8 cellular contexts compared by ENCODE assay signal in genomic region chr1:55214903-55215193, GRCh38. TPM values are rescaled to one million over a fixed set of nuclear protein-coding genes. Genes with fewer than 3 reads are reported as not detected.
A peak's percentile ranks its signal among the peaks of the same experiment; 100 is the strongest.
DNase-seq lines count a peak whose midpoint lies in the region; ATAC-seq and TF ChIP-seq lines count a peak whose summit lies in the region.

No MANE protein-coding gene starts in this region.

- no CpG with 5 or more reads among the region's 33 CpGs for WGBS in esophagus squamous epithelium, 2 donors

- no peaks in the 10 kb centered on the region for H3K9me3 ChIP-seq in CD4-positive, alpha-beta memory T cell (ENCODE audit: control insufficient read depth in 1 of 2, low read length in 2 of 2)
- no peaks in the 10 kb centered on the region for H3K9me3 ChIP-seq in esophagus squamous epithelium
- no peaks in the 10 kb centered on the region for H3K9me3 ChIP-seq in naive thymus-derived CD4-positive, alpha-beta T cell (ENCODE audit: control insufficient read depth in 2 of 3, low read length in 3 of 3)

- CTCF ChIA-PET in CD4-positive, alpha-beta memory T cell (lab: Charles Lee; ENCODE audit: partially characterized antibody): no interaction called here
- CTCF ChIA-PET in naive thymus-derived CD4-positive, alpha-beta T cell (lab: Charles Lee): interaction anchor here (0.6 kb wide), 1 partner anchor 73 kb away, joined by 3 read pairs; no protein-coding TSS in a partner anchor

- DNase-seq in CD4-positive, alpha-beta memory T cell: peak in 1 of 5 donors; percentile 57
- no peak for DNase-seq in esophagus squamous epithelium (lab: John Stamatoyannopoulos, UW)
- DNase-seq in naive thymus-derived CD4-positive, alpha-beta T cell: no peak
- no peak for DNase-seq in DMS114 treated with DMSO at 0.1 percent for 48 hours (lab: John Stamatoyannopoulos, UW; ENCODE audit: unreplicated experiment)
- no peak for DNase-seq in NCI-H1048 (lab: John Stamatoyannopoulos, UW)

- H3K4me1 ChIP-seq in CD4-positive, alpha-beta memory T cell (ENCODE audit: insufficient read depth, low read length): peaks cover 72% of the 10 kb centered on the region
- peaks cover 11 to 61% (median 21%) of the 10 kb centered on the region in 3 donors for H3K4me1 ChIP-seq in esophagus squamous epithelium
- peaks cover 44 to 50% of the 10 kb centered on the region in 2 donors for H3K4me1 ChIP-seq in naive thymus-derived CD4-positive, alpha-beta T cell (ENCODE audit: control insufficient read depth in 2 of 2, insufficient read depth in 2 of 2, low read length in 2 of 2)

- H3K4me3 ChIP-seq in CD4-positive, alpha-beta memory T cell (ENCODE audit: low read length in 2 of 2): peak overlapping the region in 1 of 2 donors; percentile 81
- H3K4me3 ChIP-seq in esophagus squamous epithelium: peak overlapping the region; percentile 69 to 96 (median 86)
- H3K4me3 ChIP-seq in naive thymus-derived CD4-positive, alpha-beta T cell (ENCODE audit: low read length): peak overlapping the region; percentile 66

- peaks cover 0 to 14% of the 10 kb centered on the region in 2 donors for H3K36me3 Mint-ChIP-seq in CD4-positive, alpha-beta memory T cell
- H3K36me3 Mint-ChIP-seq in naive thymus-derived CD4-positive, alpha-beta T cell: peaks cover 0 to 4% (median 0%) of the 10 kb centered on the region in 5 donors

- H3K4me1 Mint-ChIP-seq in CD4-positive, alpha-beta memory T cell: peaks cover 50 to 77% (median 67%) of the 10 kb centered on the region in 4 donors
- H3K4me1 Mint-ChIP-seq in naive thymus-derived CD4-positive, alpha-beta T cell: peaks cover 60 to 80% (median 69%) of the 10 kb centered on the region in 7 donors

- peak overlapping the region in 4 of 7 donors; percentile 47 to 98 (median 58) for H3K27ac Mint-ChIP-seq in CD4-positive, alpha-beta memory T cell
- peak overlapping the region in 3 of 9 donors; percentile 91 to 98 (median 93) for H3K27ac Mint-ChIP-seq in naive thymus-derived CD4-positive, alpha-beta T cell

- peak overlapping the region; percentile 35 to 94 (median 65) for H3K4me3 Mint-ChIP-seq in CD4-positive, alpha-beta memory T cell
- H3K4me3 Mint-ChIP-seq in naive thymus-derived CD4-positive, alpha-beta T cell: peak overlapping the region in 7 of 10 donors; percentile 39 to 96 (median 75)

- intact Hi-C loops in CD4-positive, alpha-beta memory T cell (cut with micrococcal nuclease): loop anchor here (1.0 to 5.0 kb wide), 3 partner anchors 53 to 74 kb away; no protein-coding TSS in a partner anchor
- intact Hi-C loops in esophagus squamous epithelium (cut with DNase I): no loop called here
- intact Hi-C loops in naive thymus-derived CD4-positive, alpha-beta T cell (cut with micrococcal nuclease): loop anchor here (1.0 to 5.0 kb wide), 10 partner anchors 16 to 1993 kb away; partner anchors contain the start of genes CZIB (in 1 of the 2), SSBP3 (in 1 of the 2), TCEANC2 (in 1 of the 2) and TMEM59 (in 1 of the 2)

- ATAC-seq in GM19395 (IDR thresholded peaks at IDR 0.05; ENCODE audit: unreplicated experiment): peak; percentile 25
- peak; percentile 12 for ATAC-seq in HG03378 (IDR thresholded peaks at IDR 0.05; ENCODE audit: unreplicated experiment)
- peak; percentile 30 for ATAC-seq in naive thymus-derived CD4-positive, alpha-beta T cell

- TF ChIP-seq POLR2A in esophagus squamous epithelium (IDR thresholded peaks at IDR 0.05): no peak

- H3K9me3 Mint-ChIP-seq in CD4-positive, alpha-beta memory T cell: peaks cover 0 to 2% (median 0%) of the 10 kb centered on the region in 8 donors
- peaks cover 0 to 2% (median 0%) of the 10 kb centered on the region in 11 donors for H3K9me3 Mint-ChIP-seq in naive thymus-derived CD4-positive, alpha-beta T cell

- H3K36me3 ChIP-seq in CD4-positive, alpha-beta memory T cell (ENCODE audit: insufficient read depth, low read length): no peaks in the 10 kb centered on the region
- H3K36me3 ChIP-seq in esophagus squamous epithelium: no peaks in the 10 kb centered on the region
- H3K36me3 ChIP-seq in naive thymus-derived CD4-positive, alpha-beta T cell (ENCODE audit: control insufficient read depth in 2 of 3, insufficient read depth in 3 of 3, low read length in 3 of 3): peaks cover 0 to 5% (median 0%) of the 10 kb centered on the region in 3 experiments

- POLR2A ChIA-PET in CD4-positive, alpha-beta memory T cell (lab: Charles Lee; ENCODE audit: partially characterized antibody): interaction anchor here (0.9 to 3.4 kb wide), 9 partner anchors 11 to 63 kb away, joined by 3 to 27 read pairs (median 4); no protein-coding TSS in a partner anchor
- POLR2A ChIA-PET in naive thymus-derived CD4-positive, alpha-beta T cell (lab: Charles Lee): interaction anchor here (0.8 to 4.4 kb wide), 5 partner anchors 11 to 48 kb away, joined by 3 to 23 read pairs (median 4); no protein-coding TSS in a partner anchor

- H3K27ac ChIP-seq in CD4-positive, alpha-beta memory T cell (ENCODE audit: low read depth, low read length): peak overlapping the region; percentile 87
- H3K27ac ChIP-seq in VCaP (peak overlapping the region; percentile 97), esophagus squamous epithelium (peak overlapping the region; percentile 93 to 98 (median 95))
- peak overlapping the region; percentile 93 for H3K27ac ChIP-seq in naive thymus-derived CD4-positive, alpha-beta T cell (ENCODE audit: low read depth, low read length)

- H3K27me3 ChIP-seq in CD4-positive, alpha-beta memory T cell (ENCODE audit: insufficient read depth, low read length): no peaks in the 10 kb centered on the region
- no peaks in the 10 kb centered on the region for H3K27me3 ChIP-seq in esophagus squamous epithelium
- H3K27me3 ChIP-seq in naive thymus-derived CD4-positive, alpha-beta T cell (ENCODE audit: control insufficient read depth in 2 of 2, insufficient read depth in 2 of 2, low read length in 2 of 2): no peaks in the 10 kb centered on the region

- TF ChIP-seq CTCF in VCaP (conservative IDR thresholded peaks at IDR 0.05): no peak
- TF ChIP-seq CTCF in esophagus squamous epithelium (IDR thresholded peaks at IDR 0.05): no peak

- no peaks in the 10 kb centered on the region for H3K27me3 Mint-ChIP-seq in CD4-positive, alpha-beta memory T cell
- H3K27me3 Mint-ChIP-seq in naive thymus-derived CD4-positive, alpha-beta T cell: no peaks in the 10 kb centered on the region

RNA-seq across cellular contexts. Expression of gene USP24, which starts 0.3 kb away (rescaled TPM):
- total RNA-seq in CD4-positive, alpha-beta memory T cell: 10 to 100 TPM; 73.2 to 74.2 TPM
- 10 to 100 TPM in 1 of 2 donors, 1 to 10 TPM in 1; 1.6 to 10.9 TPM for polyA plus RNA-seq in CD4-positive, alpha-beta memory T cell
- 10 to 100 TPM; 21.8 to 47.1 (median 28.1) TPM for total RNA-seq in esophagus squamous epithelium
- 10 to 100 TPM; 47.3 to 91.4 (median 75.4) TPM for total RNA-seq in naive thymus-derived CD4-positive, alpha-beta T cell
- 10 to 100 TPM in 1 of 2 donors, 1 to 10 TPM in 1; 4.7 to 10.3 TPM for polyA plus RNA-seq in naive thymus-derived CD4-positive, alpha-beta T cell
